Comparison of ENCODE assay signal across 1 cellular context in genomic region chr6:33826537-33826936, GRCh38.
TF ChIP-seq lines count a peak whose summit lies in the region.

No MANE protein-coding gene starts in this region.

TF ChIP-seq in GM12878, 131 proteins besides CTCF, POLR2A, EP300 and RAD21:
- no peak for TF ChIP-seq RB1 (IDR thresholded peaks at IDR 0.05; ENCODE audit: borderline replicate concordance)
- TF ChIP-seq FOXM1 (IDR thresholded peaks at IDR 0.05; ENCODE audit: low read depth, low read length) = no peak
- no peak for TF ChIP-seq EZH2 (IDR thresholded peaks at IDR 0.05; ENCODE audit: borderline replicate concordance, control insufficient read depth, low read depth, low read length)
- no peak for TF ChIP-seq SIX5 (IDR thresholded peaks at IDR 0.05; ENCODE audit: low read depth, low read length, severe bottlenecking)
- no peak for TF ChIP-seq IRF4 (IDR thresholded peaks at IDR 0.05; ENCODE audit: low read depth, low read length)
- TF ChIP-seq NR2C1 (IDR thresholded peaks at IDR 0.05) = no peak
- no peak for TF ChIP-seq NFIC (IDR thresholded peaks at IDR 0.05; ENCODE audit: low read depth, low read length)
- no peak for TF ChIP-seq TCF3 (IDR thresholded peaks at IDR 0.05; ENCODE audit: borderline replicate concordance, insufficient read depth, low read depth, low read length)
- no peak for TF ChIP-seq BCL11A (IDR thresholded peaks at IDR 0.05; ENCODE audit: low read depth, low read length)
- TF ChIP-seq, protein P1, sequence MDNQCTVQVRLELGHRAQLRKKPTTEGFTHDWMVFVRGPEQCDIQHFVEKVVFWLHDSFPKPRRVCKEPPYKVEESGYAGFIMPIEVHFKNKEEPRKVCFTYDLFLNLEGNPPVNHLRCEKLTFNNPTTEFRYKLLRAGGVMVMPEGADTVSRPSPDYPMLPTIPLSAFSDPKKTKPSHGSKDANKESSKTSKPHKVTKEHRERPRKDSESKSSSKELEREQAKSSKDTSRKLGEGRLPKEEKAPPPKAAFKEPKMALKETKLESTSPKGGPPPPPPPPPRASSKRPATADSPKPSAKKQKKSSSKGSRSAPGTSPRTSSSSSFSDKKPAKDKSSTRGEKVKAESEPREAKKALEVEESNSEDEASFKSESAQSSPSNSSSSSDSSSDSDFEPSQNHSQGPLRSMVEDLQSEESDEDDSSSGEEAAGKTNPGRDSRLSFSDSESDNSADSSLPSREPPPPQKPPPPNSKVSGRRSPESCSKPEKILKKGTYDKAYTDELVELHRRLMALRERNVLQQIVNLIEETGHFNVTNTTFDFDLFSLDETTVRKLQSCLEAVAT (IDR thresholded peaks at IDR 0.05) = no peak
